In the genomic region with DNA sequence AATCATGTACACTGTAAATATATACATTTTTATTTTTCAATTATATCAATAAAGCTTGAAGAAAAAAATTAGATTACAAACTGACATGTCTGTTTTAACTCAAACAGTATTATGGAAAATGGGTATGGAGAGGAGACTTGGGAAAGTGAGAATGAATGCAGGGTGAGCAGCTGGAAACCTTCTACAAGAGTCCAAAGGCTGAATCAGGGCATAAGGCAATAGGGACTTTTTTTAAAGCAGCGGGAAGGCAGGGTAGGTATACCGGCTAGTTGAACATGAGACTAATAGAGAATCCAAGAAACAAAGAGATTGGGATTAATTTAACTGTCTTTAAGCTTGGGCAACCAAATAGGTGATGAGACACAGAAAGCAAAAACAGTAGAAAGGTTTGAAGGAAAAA, we compare ENCODE assay signal across 1 cellular context.
A peak's percentile ranks its signal among the peaks of the same experiment; 100 is the strongest.
TF ChIP-seq lines count a peak whose summit lies in the region.

No MANE protein-coding gene starts in this region.

TF ChIP-seq in liver, 16 proteins besides CTCF, POLR2A, EP300 and RAD21 (continued from another document):
- TF ChIP-seq, protein P1, sequence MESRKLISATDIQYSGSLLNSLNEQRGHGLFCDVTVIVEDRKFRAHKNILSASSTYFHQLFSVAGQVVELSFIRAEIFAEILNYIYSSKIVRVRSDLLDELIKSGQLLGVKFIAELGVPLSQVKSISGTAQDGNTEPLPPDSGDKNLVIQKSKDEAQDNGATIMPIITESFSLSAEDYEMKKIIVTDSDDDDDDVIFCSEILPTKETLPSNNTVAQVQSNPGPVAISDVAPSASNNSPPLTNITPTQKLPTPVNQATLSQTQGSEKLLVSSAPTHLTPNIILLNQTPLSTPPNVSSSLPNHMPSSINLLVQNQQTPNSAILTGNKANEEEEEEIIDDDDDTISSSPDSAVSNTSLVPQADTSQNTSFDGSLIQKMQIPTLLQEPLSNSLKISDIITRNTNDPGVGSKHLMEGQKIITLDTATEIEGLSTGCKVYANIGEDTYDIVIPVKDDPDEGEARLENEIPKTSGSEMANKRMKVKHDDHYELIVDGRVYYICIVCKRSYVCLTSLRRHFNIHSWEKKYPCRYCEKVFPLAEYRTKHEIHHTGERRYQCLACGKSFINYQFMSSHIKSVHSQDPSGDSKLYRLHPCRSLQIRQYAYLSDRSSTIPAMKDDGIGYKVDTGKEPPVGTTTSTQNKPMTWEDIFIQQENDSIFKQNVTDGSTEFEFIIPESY (IDR thresholded peaks at IDR 0.05) = no peak
- TF ChIP-seq, protein P2, sequence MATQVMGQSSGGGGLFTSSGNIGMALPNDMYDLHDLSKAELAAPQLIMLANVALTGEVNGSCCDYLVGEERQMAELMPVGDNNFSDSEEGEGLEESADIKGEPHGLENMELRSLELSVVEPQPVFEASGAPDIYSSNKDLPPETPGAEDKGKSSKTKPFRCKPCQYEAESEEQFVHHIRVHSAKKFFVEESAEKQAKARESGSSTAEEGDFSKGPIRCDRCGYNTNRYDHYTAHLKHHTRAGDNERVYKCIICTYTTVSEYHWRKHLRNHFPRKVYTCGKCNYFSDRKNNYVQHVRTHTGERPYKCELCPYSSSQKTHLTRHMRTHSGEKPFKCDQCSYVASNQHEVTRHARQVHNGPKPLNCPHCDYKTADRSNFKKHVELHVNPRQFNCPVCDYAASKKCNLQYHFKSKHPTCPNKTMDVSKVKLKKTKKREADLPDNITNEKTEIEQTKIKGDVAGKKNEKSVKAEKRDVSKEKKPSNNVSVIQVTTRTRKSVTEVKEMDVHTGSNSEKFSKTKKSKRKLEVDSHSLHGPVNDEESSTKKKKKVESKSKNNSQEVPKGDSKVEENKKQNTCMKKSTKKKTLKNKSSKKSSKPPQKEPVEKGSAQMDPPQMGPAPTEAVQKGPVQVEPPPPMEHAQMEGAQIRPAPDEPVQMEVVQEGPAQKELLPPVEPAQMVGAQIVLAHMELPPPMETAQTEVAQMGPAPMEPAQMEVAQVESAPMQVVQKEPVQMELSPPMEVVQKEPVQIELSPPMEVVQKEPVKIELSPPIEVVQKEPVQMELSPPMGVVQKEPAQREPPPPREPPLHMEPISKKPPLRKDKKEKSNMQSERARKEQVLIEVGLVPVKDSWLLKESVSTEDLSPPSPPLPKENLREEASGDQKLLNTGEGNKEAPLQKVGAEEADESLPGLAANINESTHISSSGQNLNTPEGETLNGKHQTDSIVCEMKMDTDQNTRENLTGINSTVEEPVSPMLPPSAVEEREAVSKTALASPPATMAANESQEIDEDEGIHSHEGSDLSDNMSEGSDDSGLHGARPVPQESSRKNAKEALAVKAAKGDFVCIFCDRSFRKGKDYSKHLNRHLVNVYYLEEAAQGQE (IDR thresholded peaks at IDR 0.05) = no peak
- TF ChIP-seq RXRA (IDR thresholded peaks at IDR 0.05) = peak in 1 of 2 donors; percentile 28
- no peak for TF ChIP-seq SP1 (IDR thresholded peaks at IDR 0.05)
- TF ChIP-seq JUND (IDR thresholded peaks at IDR 0.05) = no peak
- no peak for TF ChIP-seq NR2F2 (IDR thresholded peaks at IDR 0.05)
- TF ChIP-seq YY1 (IDR thresholded peaks at IDR 0.05) = no peak
